Comparison of ENCODE assay signal across 22 cellular contexts in genomic region chr7:151177310-151177709, GRCh38. TPM values are rescaled to one million over a fixed set of nuclear protein-coding genes. Genes with fewer than 3 reads are reported as not detected.
DNase-seq lines count a peak whose midpoint lies in the region; ATAC-seq and TF ChIP-seq lines count a peak whose summit lies in the region.
"Had no signal": no experiment of that assay in that cellular context is flagged by ENCODE, and none has a peak within 500 bp of the region (broad histone marks: within the 10 kb centered on the region; RNA-seq: fewer than 3 reads in every experiment).

No MANE protein-coding gene starts in this region.

- TF ChIP-seq CTCF in osteoblast (IDR thresholded peaks at IDR 0.05; ENCODE audit: extremely low read depth, low read depth, low read length) (no peak), left ventricle myocardium inferior (IDR thresholded peaks at IDR 0.05; ENCODE audit: borderline replicate concordance) (no peak)

- no peak for ATAC-seq in sciatic nerve
- ATAC-seq: A549 had no signal

- H2AFZ ChIP-seq in osteoblast (ENCODE audit: low read length): no peak overlapping the region

- no peaks in the 10 kb centered on the region for H3K4me1 ChIP-seq in osteoblast (ENCODE audit: insufficient read depth, low read length)
- H3K4me1 ChIP-seq in left ventricle myocardium inferior: peaks cover 16% of the 10 kb centered on the region
- H3K4me1 ChIP-seq: A549; BE2C; BLaER1 treated with 17β-estradiol and CSF1 and Interleukin-3, amounts not matched to agents 10 nM and 100 nM; HAP-1 had no signal

- H3K27me3 ChIP-seq in osteoblast (ENCODE audit: insufficient read depth, low read length) (peaks cover 54% of the 10 kb centered on the region), left ventricle myocardium inferior (ENCODE audit: low read depth) (peaks cover 62% of the 10 kb centered on the region)

- H3K9me3 ChIP-seq in osteoblast (ENCODE audit: low read depth, low read length) (no peaks in the 10 kb centered on the region), left ventricle myocardium inferior (replicated peaks) (no peaks in the 10 kb centered on the region)
- H3K9me3 ChIP-seq: A549, BE2C, HAP-1 had no signal

- no peak overlapping the region for H3K4me2 ChIP-seq in osteoblast (ENCODE audit: insufficient read depth, low read length)
- H3K4me2 ChIP-seq: A549; BLaER1 treated with 17β-estradiol and CSF1 and Interleukin-3, amounts not matched to agents 10 nM and 100 nM had no signal

- H3K27ac ChIP-seq in osteoblast (ENCODE audit: low read depth, low read length): no peak overlapping the region
- H3K27ac ChIP-seq in left ventricle myocardium inferior (replicated peaks): no peak overlapping the region
- H3K27ac ChIP-seq: A549; BLaER1 treated with 17β-estradiol and CSF1 and Interleukin-3, amounts not matched to agents 10 nM and 100 nM had no signal

- H3K4me3 ChIP-seq in osteoblast (ENCODE audit: insufficient read depth, low read length): no peak overlapping the region
- H3K4me3 ChIP-seq in left ventricle myocardium inferior: no peak overlapping the region
- H3K4me3 ChIP-seq: A549; BLaER1 treated with 17β-estradiol and CSF1 and Interleukin-3, amounts not matched to agents 10 nM and 100 nM; HAP-1 had no signal

- peaks cover 3% of the 10 kb centered on the region for H4K20me1 ChIP-seq in osteoblast (ENCODE audit: insufficient read depth, low read length)

- intact Hi-C loops in sciatic nerve (cut with DNase I): no loop called here
- intact Hi-C loops in left ventricle myocardium inferior (cut with micrococcal nuclease): no loop called here

- no peaks in the 10 kb centered on the region for H3K79me2 ChIP-seq in osteoblast (ENCODE audit: insufficient read depth, low read length)

- peak; percentile 19 for DNase-seq in activated CD8-positive, alpha-beta memory T cell treated with anti-CD3 and anti-CD28 coated beads for 24 hours
- DNase-seq in activated CD8-positive, alpha-beta memory T cell treated with anti-CD3 and anti-CD28 coated beads, Interleukin-2, amount 50 U/mL, for 48 hours: no peak
- DNase-seq in osteoblast (ENCODE audit: insufficient read length, low spot score, missing footprints): peak; percentile 79
- DNase-seq in sciatic nerve (ENCODE audit: low spot score): peak; percentile 10
- no peak for DNase-seq in left ventricle myocardium inferior
- no peak for DNase-seq in RKO (ENCODE audit: low spot score)
- no peak for DNase-seq in inferior parietal cortex (ENCODE audit: extremely low spot score)
- DNase-seq: 8988T; ACHN; AML-193; BE2C; CD4-positive, alpha-beta T cell; CD8-positive, alpha-beta memory T cell; DMS79 treated with DMSO at 0.1 percent for 48 hours; GF-D8; GOT3; HFFc6 had no signal

- H3K36me3 ChIP-seq in osteoblast (ENCODE audit: insufficient read depth, low read length) (no peaks in the 10 kb centered on the region), left ventricle myocardium inferior (peaks cover 14% of the 10 kb centered on the region)
- H3K36me3 ChIP-seq: BE2C; BLaER1 treated with 17β-estradiol and CSF1 and Interleukin-3, amounts not matched to agents 10 nM and 100 nM; HAP-1 had no signal

RNA-seq across cellular contexts. Expression of gene ASB10, which starts 9.7 kb away (rescaled TPM):
- total RNA-seq in osteoblast (not detected in 2 replicates), sciatic nerve (not detected), left ventricle myocardium inferior (35.4 TPM)
- total RNA-seq: CD4-positive, alpha-beta T cell; CD8-positive, alpha-beta memory T cell; Daoy; G401; HFFc6 had no signal

RNA-seq across cellular contexts. Expression of gene GBX1, which starts 9.8 kb away (rescaled TPM):
- total RNA-seq in osteoblast (not detected in 2 replicates), sciatic nerve (not detected), left ventricle myocardium inferior (1.9 TPM)
- total RNA-seq: CD4-positive, alpha-beta T cell; CD8-positive, alpha-beta memory T cell; Daoy; G401; HFFc6 had no signal

RNA-seq across cellular contexts. Expression of gene H2BK1, which starts 33.0 kb away (rescaled TPM):
- not detected in 2 replicates for total RNA-seq in osteoblast
- total RNA-seq in sciatic nerve: not detected
- total RNA-seq in left ventricle myocardium inferior: not detected
- total RNA-seq: CD4-positive, alpha-beta T cell; Daoy; G401; HFFc6 had no signal

RNA-seq across cellular contexts. Expression of gene ABCF2, which starts 49.7 kb away (rescaled TPM):
- total RNA-seq in osteoblast (55.1 and 65.9 TPM in 2 replicates), sciatic nerve (20.8 TPM), left ventricle myocardium inferior (30.5 TPM)

RNA-seq across cellular contexts. Expression of gene CHPF2, which starts 55.0 kb away (rescaled TPM):
- total RNA-seq in osteoblast (77.5 and 83.2 TPM in 2 replicates), sciatic nerve (23.6 TPM), left ventricle myocardium inferior (17.3 TPM)

Comparison
In these comparisons a context has a peak if more than half of its experiments do, and no peak if none do; other contexts are left out.
1. DNase-seq: peak in activated CD8-positive, alpha-beta memory T cell treated with anti-CD3 and anti-CD28 coated beads for 24 hours (single experiment), osteoblast (single experiment) and sciatic nerve (single experiment); none in activated CD8-positive, alpha-beta memory T cell treated with anti-CD3 and anti-CD28 coated beads, Interleukin-2, amount 50 U/mL, for 48 hours (single experiment), left ventricle myocardium inferior (single experiment), RKO (single experiment) and inferior parietal cortex (single experiment).
2. RNA of gene ASB10, which starts 9.7 kb away (total RNA-seq): 35.4 TPM in left ventricle myocardium inferior (single experiment); not detected in osteoblast and not detected in sciatic nerve (single experiment); every median in the first group is over 10 times any median in the second.